39 cellular contexts compared by ENCODE assay signal in genomic region chr3:63500196-63500595, GRCh38.
"Had no signal": no experiment of that assay in that cellular context is flagged by ENCODE, and none has a peak within 500 bp of the region (broad histone marks: within the 10 kb centered on the region; RNA-seq: fewer than 3 reads in every experiment).

No MANE protein-coding gene starts in this region.

- H3K27ac ChIP-seq: brain microvascular endothelial cell, VCaP had no signal

- H3K9me3 Mint-ChIP-seq: activated CD4-positive, alpha-beta memory T cell treated with anti-CD3 and anti-CD28 coated beads, Interleukin-2, amount 10 ng/mL, durations not matched to agents 7 days and 5 days; activated naive CD8-positive, alpha-beta T cell treated with anti-CD3 and anti-CD28 coated beads for 36 hours; activated T-cell treated with anti-CD3 and anti-CD28 coated beads, Interleukin-2, amount 50 U/mL, for 72 hours had no signal

- H3K36me3 ChIP-seq: brain microvascular endothelial cell, Peyer's patch had no signal

- H3K27me3 ChIP-seq: brain microvascular endothelial cell, Peyer's patch had no signal

- ATAC-seq: activated CD8-positive, alpha-beta memory T cell treated with anti-CD3 and anti-CD28 coated beads, Interleukin-2, amount 10 ng/mL, durations not matched to agents 7 days and 5 days; activated T-cell treated with anti-CD3 and anti-CD28 coated beads, Interleukin-2, amount 50 U/mL, for 72 hours; activated T-helper 17 cell treated with anti-CD3 and anti-CD28 coated beads, Interleukin-2, amount 50 U/mL, for 72 hours; PC-3; SK-N-SH treated with all-trans-retinoic acid at 6 μM for 48 hours had no signal

- H3K36me3 Mint-ChIP-seq: activated CD8-positive, alpha-beta memory T cell treated with anti-CD3 and anti-CD28 coated beads, Interleukin-2, amount 10 ng/mL, durations not matched to agents 7 days and 5 days; activated naive CD8-positive, alpha-beta T cell treated with anti-CD3 and anti-CD28 coated beads for 36 hours had no signal

- H3K4me3 Mint-ChIP-seq: activated CD4-positive, alpha-beta memory T cell treated with anti-CD3 and anti-CD28 coated beads, Interleukin-2, amount 10 ng/mL, durations not matched to agents 7 days and 5 days; activated CD8-positive, alpha-beta memory T cell treated with anti-CD3 and anti-CD28 coated beads, Interleukin-2, amount 10 ng/mL, durations not matched to agents 7 days and 5 days; activated naive CD8-positive, alpha-beta T cell treated with anti-CD3 and anti-CD28 coated beads for 36 hours; activated T-cell treated with anti-CD3 and anti-CD28 coated beads, Interleukin-2, amount 50 U/mL, for 72 hours; activated T-helper 17 cell treated with anti-CD3 and anti-CD28 coated beads, Interleukin-2, amount 50 U/mL, for 72 hours had no signal

- H3K9me3 ChIP-seq: Peyer's patch had no signal

- H3K4me1 Mint-ChIP-seq: activated CD4-positive, alpha-beta memory T cell treated with anti-CD3 and anti-CD28 coated beads, Interleukin-2, amount 10 ng/mL, durations not matched to agents 7 days and 5 days; activated CD8-positive, alpha-beta memory T cell treated with anti-CD3 and anti-CD28 coated beads, Interleukin-2, amount 10 ng/mL, durations not matched to agents 7 days and 5 days; activated naive CD8-positive, alpha-beta T cell treated with anti-CD3 and anti-CD28 coated beads for 36 hours; activated T-helper 17 cell treated with anti-CD3 and anti-CD28 coated beads, Interleukin-2, amount 50 U/mL, for 72 hours had no signal

- DNase-seq: activated CD4-positive, alpha-beta memory T cell treated with anti-CD3 and anti-CD28 coated beads, Interleukin-2, amount 10 ng/mL, durations not matched to agents 7 days and 5 days; activated CD4-positive, alpha-beta T cell treated with anti-CD3 and anti-CD28 coated beads for 1 hour; activated CD4-positive, alpha-beta T cell treated with anti-CD3 and anti-CD28 coated beads for 48 hours; activated CD4-positive, CD25-positive, alpha-beta regulatory T cell; activated CD8-positive, alpha-beta memory T cell treated with anti-CD3 and anti-CD28 coated beads for 24 hours; activated CD8-positive, alpha-beta memory T cell treated with anti-CD3 and anti-CD28 coated beads, Interleukin-2, amount 10 ng/mL, durations not matched to agents 7 days and 5 days; activated CD8-positive, alpha-beta memory T cell treated with anti-CD3 and anti-CD28 coated beads, Interleukin-2, amount 50 U/mL, for 48 hours; activated effector memory CD4-positive, alpha-beta T cell treated with anti-CD3 and anti-CD28 coated beads, Interleukin-2, amount 50 U/mL, for 16 hours; activated naive CD4-positive, alpha-beta T cell; activated naive CD4-positive, alpha-beta T cell treated with anti-CD3 and anti-CD28 coated beads, Interleukin-2, amount 50 U/mL, for 16 hours; activated naive CD8-positive, alpha-beta T cell treated with anti-CD3 and anti-CD28 coated beads for 36 hours; activated T-cell treated with anti-CD3 and anti-CD28 coated beads, Interleukin-2, amount 50 U/mL, for 72 hours; amniotic stem cell; aorta; brain microvascular endothelial cell; central memory CD4-positive, alpha-beta T cell; Karpas-422; KBM-7; NCI-H1092 treated with DMSO at 0.1 percent for 48 hours; NCI-H1417; NCI-H146; NCI-H187; NCI-H2029 treated with DMSO at 0.1 percent for 48 hours; NCI-H2107; NCI-H2171; NCI-H510A; NCI-H526; NCI-H748 treated with DMSO at 0.1 percent for 48 hours; NK-92 treated with Interleukin-12 subunit alpha and Interleukin-12 subunit beta, amount 100 ng/mL, for 24 hours; PC-3; RPMI8226; SIG-M5; T-helper 1 cell; T-helper 2 cell; T-helper 9 cell had no signal

- H3K4me3 ChIP-seq: Peyer's patch had no signal

- H3K27ac Mint-ChIP-seq: activated CD4-positive, alpha-beta memory T cell treated with anti-CD3 and anti-CD28 coated beads, Interleukin-2, amount 10 ng/mL, durations not matched to agents 7 days and 5 days; activated CD8-positive, alpha-beta memory T cell treated with anti-CD3 and anti-CD28 coated beads, Interleukin-2, amount 10 ng/mL, durations not matched to agents 7 days and 5 days; activated naive CD8-positive, alpha-beta T cell treated with anti-CD3 and anti-CD28 coated beads for 36 hours; activated T-cell treated with anti-CD3 and anti-CD28 coated beads, Interleukin-2, amount 50 U/mL, for 72 hours; activated T-helper 17 cell treated with anti-CD3 and anti-CD28 coated beads, Interleukin-2, amount 50 U/mL, for 72 hours had no signal
